ENCODE assay signal across 1 cellular context in genomic region chr17:29591737-29592624, GRCh38.
A peak's percentile ranks its signal among the peaks of the same experiment; 100 is the strongest.
TF ChIP-seq lines count a peak whose summit lies in the region.

No MANE protein-coding gene starts in this region.

TF ChIP-seq in SK-N-SH, 30 proteins besides CTCF, POLR2A, EP300 and RAD21 (continued from another document):
- TF ChIP-seq IRF3 (IDR thresholded peaks at IDR 0.05; ENCODE audit: low read depth, low read length) (no peak), MAX (IDR thresholded peaks at IDR 0.05; ENCODE audit: low read depth) (peak; percentile 50; the same call in 1 of the 2 replicates), FOXJ3 (CRISPR knock-in tag; IDR thresholded peaks at IDR 0.05) (0 out of 2 replicates have a peak, but pooled peaks have one; percentile 23), ELF1 (IDR thresholded peaks at IDR 0.05) (no peak), CHD2 (IDR thresholded peaks at IDR 0.05; ENCODE audit: low read length, partially characterized antibody) (peak; percentile 60), FOXM1 (IDR thresholded peaks at IDR 0.05; ENCODE audit: low read depth) (no peak), TCF12 (IDR thresholded peaks at IDR 0.05) (no peak; the same call in 1 of the 2 replicates), USF2 (IDR thresholded peaks at IDR 0.05; ENCODE audit: borderline replicate concordance, low read depth, low read length) (no peak), SMC3 (IDR thresholded peaks at IDR 0.05; ENCODE audit: low read depth, low read length) (peak; percentile 83), RXRA (IDR thresholded peaks at IDR 0.05; ENCODE audit: borderline replicate concordance, low read depth) (no peak), FOSL2 (IDR thresholded peaks at IDR 0.05; ENCODE audit: borderline replicate concordance, low read depth) (no peak), REST (IDR thresholded peaks at IDR 0.05; ENCODE audit: low read depth, low read length) (0 out of 2 replicates have a peak, but pooled peaks have one; percentile 30), ZBTB33 (IDR thresholded peaks at IDR 0.05; ENCODE audit: borderline replicate concordance, low read depth) (no peak)
